ENCODE assay signal across 39 cellular contexts in genomic region chr19:17867087-17867486, GRCh38. TPM values are rescaled to one million over a fixed set of nuclear protein-coding genes. Genes with fewer than 3 reads are reported as not detected.
DNase-seq lines count a peak whose midpoint lies in the region; ATAC-seq, FAIRE-seq and TF ChIP-seq lines count a peak whose summit lies in the region.
"Had no signal": no experiment of that assay in that cellular context is flagged by ENCODE, and none has a peak within 500 bp of the region (broad histone marks: within the 10 kb centered on the region; RNA-seq: fewer than 3 reads in every experiment).

No MANE protein-coding gene starts in this region.

- TF ChIP-seq CTCF in WTC11 (IDR thresholded peaks at IDR 0.05): no peak

- H3K4me1 Mint-ChIP-seq in WTC11: peaks cover 29% of the 10 kb centered on the region
- H3K4me1 Mint-ChIP-seq: mesothelial cell of epicardium had no signal

- intact Hi-C loops in Right ventricle myocardium inferior (cut with DNase I): no loop called here
- intact Hi-C loops in right cardiac atrium (cut with DNase I): loop anchor here in 1 of 4 donors (10.0 kb wide), 1 partner anchor 128 kb away; no protein-coding TSS in a partner anchor

- H3K9me3 ChIP-seq in right cardiac atrium (ENCODE audit: control insufficient read depth, low read length): no peaks in the 10 kb centered on the region
- H3K9me3 ChIP-seq: esophagus squamous epithelium, heart left ventricle, MG63, psoas muscle had no signal

- FAIRE-seq in GM19239 (lab: Jason Lieb, UNC): no peak
- FAIRE-seq: endometrium, HTR-8/SVneo had no signal

- no peak overlapping the region for H3K4me3 ChIP-seq in right cardiac atrium (ENCODE audit: low read length)
- H3K4me3 ChIP-seq: esophagus squamous epithelium, heart left ventricle, MG63, psoas muscle had no signal

- no peak overlapping the region for H3K4me3 Mint-ChIP-seq in WTC11
- H3K4me3 Mint-ChIP-seq: CD14-positive monocyte; central memory CD8-positive, alpha-beta T cell; dendritic cell treated with granulocyte-macrophage colony-stimulating factor and Interleukin-4, amounts not matched to agents 40 ng/mL and 50 ng/mL, for 4 days; mesothelial cell of epicardium; T-helper 2 cell treated with Interferon-gamma antibody and Interleukin-4, amounts not matched to agents 5 μg/mL and 100 μg/mL, for 36 hours had no signal

- no peaks in the 10 kb centered on the region for H3K27me3 ChIP-seq in right cardiac atrium (ENCODE audit: control insufficient read depth, insufficient read depth)

- POLR2A ChIA-PET in WTC11 (lab: Charles Lee): no interaction called here

- CTCF ChIA-PET in WTC11 (lab: Charles Lee): interaction anchor here (1.0 to 4.5 kb wide), 2 partner anchors 8 to 65 kb away, joined by 3 to 37 read pairs; partner anchors contain the start of genes CCDC124 and RPL18A

- DNase-seq in DMS 273 (lab: John Stamatoyannopoulos, UW; ENCODE audit: unreplicated experiment) (peak; percentile 61), DMS 273 treated with DMSO at 0.1 percent for 48 hours (lab: John Stamatoyannopoulos, UW) (no peak), Right ventricle myocardium inferior (ENCODE audit: missing footprints) (peak; percentile 56), right cardiac atrium (no peak), WTC11 (ENCODE audit: low spot score) (no peak), GM19239 (ENCODE audit: insufficient read length, low spot score) (no peak)
- DNase-seq: 8988T; activated CD4-positive, alpha-beta T cell treated with anti-CD3 and anti-CD28 coated beads for 48 hours; EL; esophagus squamous epithelium; foreskin keratinocyte; H7; heart left ventricle; islet precursor cell; KBM-7; MG63; naive B cell; NCI-H1930; NCI-H2227 treated with DMSO at 0.1 percent for 48 hours; NCI-H526 treated with DMSO at 0.1 percent for 48 hours; nucleus accumbens; psoas muscle; SHP77 treated with DMSO at 0.1 percent for 48 hours; stimulated activated CD4-positive, alpha-beta T cell treated with anti-CD3 and anti-CD28 coated beads, Interleukin-4, amount 100 ng/mL, for 4 hours; trophoblast cell had no signal

- H3K27ac Mint-ChIP-seq in WTC11: no peak overlapping the region
- H3K27ac Mint-ChIP-seq: activated T-helper 2 cell treated with anti-CD3 and anti-CD28 coated beads, Interferon-gamma antibody, Interleukin-2, Interleukin-4, amounts not matched to agents 10 μg/mL and 5 μg/mL and 100 μg/mL, durations not matched to agents 14 hours and 24 hours and 36 hours; dendritic cell treated with granulocyte-macrophage colony-stimulating factor and Interleukin-4, amounts not matched to agents 40 ng/mL and 50 ng/mL, for 4 days; mesothelial cell of epicardium had no signal

- 71% methylated on average over 9 of the region's 9 CpGs for WGBS in right cardiac atrium

- peaks cover 22% of the 10 kb centered on the region for H3K36me3 Mint-ChIP-seq in WTC11

- no peaks in the 10 kb centered on the region for H3K9me3 Mint-ChIP-seq in WTC11
- H3K9me3 Mint-ChIP-seq: activated T-helper 2 cell treated with anti-CD3 and anti-CD28 coated beads, Interferon-gamma antibody, Interleukin-2, Interleukin-4, amounts not matched to agents 10 μg/mL and 5 μg/mL and 100 μg/mL, durations not matched to agents 14 hours and 24 hours and 36 hours; central memory CD8-positive, alpha-beta T cell; dendritic cell treated with granulocyte-macrophage colony-stimulating factor and Interleukin-4, amounts not matched to agents 40 ng/mL and 50 ng/mL, for 4 days; mesothelial cell of epicardium; naive B cell; T-helper 2 cell treated with Interferon-gamma antibody and Interleukin-4, amounts not matched to agents 5 μg/mL and 100 μg/mL, for 36 hours had no signal

- H3K27ac ChIP-seq in right cardiac atrium (ENCODE audit: low read length): no peak overlapping the region
- H3K27ac ChIP-seq: esophagus squamous epithelium, foreskin keratinocyte, heart left ventricle, psoas muscle, VCaP had no signal

- no peak for ATAC-seq in Right ventricle myocardium inferior
- ATAC-seq in right cardiac atrium: no peak
- no peak; the same call in 1 of the 2 replicates for ATAC-seq in WTC11
- ATAC-seq in GM21515 (IDR thresholded peaks at IDR 0.05; ENCODE audit: unreplicated experiment): no peak
- no peak for ATAC-seq in HG02623 (IDR thresholded peaks at IDR 0.05; ENCODE audit: unreplicated experiment)
- ATAC-seq: foreskin keratinocyte, heart left ventricle, Panc1, psoas muscle had no signal

- no peaks in the 10 kb centered on the region for H3K4me1 ChIP-seq in right cardiac atrium (ENCODE audit: control insufficient read depth, insufficient read depth, low read length)
- H3K4me1 ChIP-seq: foreskin keratinocyte had no signal

- H3K27me3 Mint-ChIP-seq in WTC11 (ENCODE audit: low read depth): peaks cover 6% of the 10 kb centered on the region
- H3K27me3 Mint-ChIP-seq: central memory CD8-positive, alpha-beta T cell had no signal

TF ChIP-seq in WTC11, 78 proteins besides CTCF, POLR2A, EP300 and RAD21:
- no peak for TF ChIP-seq KAT7 (CRISPR knock-in tag; IDR thresholded peaks at IDR 0.05; ENCODE audit: borderline replicate concordance)
- peak; percentile 59; the same call in 1 of the 2 replicates for TF ChIP-seq AR (CRISPR knock-in tag; IDR thresholded peaks at IDR 0.05)
- no peak for TF ChIP-seq IRF1 (CRISPR knock-in tag; IDR thresholded peaks at IDR 0.05)
- peak; percentile 30; the same call in 1 of the 2 replicates for TF ChIP-seq EMX1 (CRISPR knock-in tag; IDR thresholded peaks at IDR 0.05)
TF ChIP-seq in WTC11: peak in this region for 2.

RNA-seq across cellular contexts. Expression of gene SLC5A5, which starts 4.7 kb away (rescaled TPM):
- total RNA-seq in Right ventricle myocardium inferior (not detected), right cardiac atrium (not detected), WTC11 (2021) (2.5 TPM in 3 replicates)
- not detected for polyA plus RNA-seq in right cardiac atrium
- total RNA-seq: heart left ventricle, mesothelial cell of epicardium, psoas muscle, subcutaneous adipose tissue had no signal
- polyA plus RNA-seq: CD14-positive monocyte, foreskin keratinocyte, heart left ventricle, liver, psoas muscle had no signal

RNA-seq across cellular contexts. Expression of gene RPL18A, which starts 7.4 kb away (rescaled TPM):
- total RNA-seq in Right ventricle myocardium inferior (860 TPM), right cardiac atrium (1,000 to 10,000 TPM in 1 of 4 donors, 100 to 1,000 TPM in 3; 850 to 1,097 (median 916) TPM), WTC11 (2021) (2,950 to 3,448 TPM (median 3,445 TPM) in 3 replicates)
- polyA plus RNA-seq in right cardiac atrium: 998 TPM

RNA-seq across cellular contexts. Expression of gene JAK3, which starts 19.3 kb away (rescaled TPM):
- total RNA-seq in Right ventricle myocardium inferior (1.9 TPM), right cardiac atrium (1 to 10 TPM; 1.6 to 5.3 (median 4.0) TPM), WTC11 (2021) (4.4 to 5.6 TPM (median 5.6 TPM) in 3 replicates)
- 2.2 TPM for polyA plus RNA-seq in right cardiac atrium

RNA-seq across cellular contexts. Expression of gene INSL3, which starts 45.8 kb away (rescaled TPM):
- total RNA-seq in Right ventricle myocardium inferior (not detected), right cardiac atrium (not detected), WTC11 (2021) (0.79 to 1.2 TPM (median 1.2 TPM) in 3 replicates)
- polyA plus RNA-seq in right cardiac atrium: not detected
- total RNA-seq: esophagus squamous epithelium, H7, liver, psoas muscle, subcutaneous adipose tissue had no signal
- polyA plus RNA-seq: heart left ventricle, psoas muscle had no signal

Comparison
In these comparisons a context has a peak if more than half of its experiments do, and no peak if none do; other contexts are left out.
1. DNase-seq: peak in DMS 273 (single experiment) and Right ventricle myocardium inferior (single experiment); none in DMS 273 treated with DMSO at 0.1 percent for 48 hours (single experiment), right cardiac atrium (0 of 3), WTC11 (single experiment) and GM19239 (single experiment).